Comparison of ENCODE assay signal across 9 cellular contexts in genomic region chr14:24081739-24082204, GRCh38. TPM values are rescaled to one million over a fixed set of nuclear protein-coding genes. Genes with fewer than 3 reads are reported as not detected.
A peak's percentile ranks its signal among the peaks of the same experiment; 100 is the strongest.
DNase-seq lines count a peak whose midpoint lies in the region; ATAC-seq, FAIRE-seq and TF ChIP-seq lines count a peak whose summit lies in the region.
"Had no signal": no experiment of that assay in that cellular context is flagged by ENCODE, and none has a peak within 500 bp of the region (broad histone marks: within the 10 kb centered on the region; RNA-seq: fewer than 3 reads in every experiment).

No MANE protein-coding gene starts in this region.

- H3K27me3 ChIP-seq in DOHH2 (ENCODE audit: control insufficient read depth, low read length) (no peaks in the 10 kb centered on the region), PC-3 (ENCODE audit: low read length) (no peaks in the 10 kb centered on the region), endothelial cell of umbilical vein (ENCODE audit: control insufficient read depth in 2 of 2, insufficient read depth in 2 of 2, low read length in 2 of 2) (peaks cover 28 to 35% of the 10 kb centered on the region in 2 experiments), prostate gland (replicated peaks; ENCODE audit: insufficient read depth) (no peaks in the 10 kb centered on the region)

- intact Hi-C loops in PC-3 (cut with micrococcal nuclease) (no loop called here), endothelial cell of umbilical vein (cut with micrococcal nuclease) (no loop called here), prostate gland (cut with DNase I) (no loop called here)

- CTCF ChIA-PET in PC-3 (lab: Charles Lee): no interaction called here
- CTCF ChIA-PET in endothelial cell of umbilical vein (lab: Charles Lee): interaction anchor here (1.2 to 5.7 kb wide), 6 partner anchors 10 to 27 kb away, joined by 3 to 51 read pairs (median 11); partner anchors contain the start of gene CPNE6

- no peak for DNase-seq in PC-3
- no peak for DNase-seq in endothelial cell of umbilical vein (ENCODE audit: low read depth, low spot score)
- DNase-seq in prostate gland (ENCODE audit: low spot score): no peak
- no peak for DNase-seq in SIG-M5 treated with dmso at 0.1 percent for 504 hours (lab: John Stamatoyannopoulos, UW; ENCODE audit: unreplicated experiment)
- no peak for DNase-seq in NCI-H1048 (lab: John Stamatoyannopoulos, UW)

- no peaks in the 10 kb centered on the region for H3K79me2 ChIP-seq in DOHH2 (ENCODE audit: control insufficient read depth, low read length)
- no peaks in the 10 kb centered on the region for H3K79me2 ChIP-seq in PC-3 (ENCODE audit: low read length)
- H3K79me2 ChIP-seq in endothelial cell of umbilical vein (ENCODE audit: control insufficient read depth, insufficient read depth, low read length): no peaks in the 10 kb centered on the region

- POLR2A ChIA-PET in PC-3 (lab: Charles Lee; ENCODE audit: unreplicated experiment) (no interaction called here), endothelial cell of umbilical vein (lab: Charles Lee) (interaction anchor here (0.5 kb wide), 1 partner anchor 899 kb away, joined by 10 read pairs; no protein-coding TSS in a partner anchor)

- no peak overlapping the region for H3K27ac ChIP-seq in DOHH2 (ENCODE audit: low read depth, low read length)
- H3K27ac ChIP-seq in PC-3 (ENCODE audit: low read length): no peak overlapping the region
- H3K27ac ChIP-seq in endothelial cell of umbilical vein (ENCODE audit: insufficient read depth, low read depth, low read length): no peak overlapping the region
- peak overlapping the region; percentile 59 to 72 for H3K27ac ChIP-seq in prostate gland

- H3F3A ChIP-seq in DOHH2 (ENCODE audit: control insufficient read depth, insufficient read depth) (no peaks in the 10 kb centered on the region), PC-3 (ENCODE audit: low read length, unreplicated experiment) (no peaks in the 10 kb centered on the region)

- no peaks in the 10 kb centered on the region for H4K20me1 ChIP-seq in DOHH2 (ENCODE audit: control insufficient read depth, insufficient read depth, low read depth, low read length)
- H4K20me1 ChIP-seq in PC-3 (ENCODE audit: low read length): no peaks in the 10 kb centered on the region
- H4K20me1 ChIP-seq in endothelial cell of umbilical vein (replicated peaks; ENCODE audit: control insufficient read depth, extremely low read depth, insufficient read depth, low read length): no peaks in the 10 kb centered on the region

- ATAC-seq in PC-3 (no peak), GM21423 (IDR thresholded peaks at IDR 0.05; ENCODE audit: unreplicated experiment) (no peak), HG03159 (IDR thresholded peaks at IDR 0.05; ENCODE audit: unreplicated experiment) (no peak)

- peak overlapping the region; percentile 75 for H3K4me3 ChIP-seq in DOHH2 (ENCODE audit: low read length)
- H3K4me3 ChIP-seq in PC-3 (ENCODE audit: low read length): peak overlapping the region; percentile 76
- no peak overlapping the region for H3K4me3 ChIP-seq in endothelial cell of umbilical vein (replicated peaks in 1 of 3; ENCODE audit: insufficient read depth in 1 of 3, low read depth in 1 of 3, low read length in 3 of 3)
- H3K4me3 ChIP-seq in prostate gland: peak overlapping the region; percentile 47 to 59

- no peak for TF ChIP-seq CTCF in DOHH2 (IDR thresholded peaks at IDR 0.05; ENCODE audit: low read depth, low read length, poor library complexity, severe bottlenecking)
- no peak for TF ChIP-seq CTCF in PC-3 (conservative IDR thresholded peaks at IDR 0.05; ENCODE audit: low read depth, low read length)
- TF ChIP-seq CTCF in endothelial cell of umbilical vein (IDR thresholded peaks at IDR 0.05; ENCODE audit: extremely low read depth in 1 of 2, insufficient read depth in 1 of 2, low read depth in 1 of 2, low read length in 2 of 2): no peak
- no peak for TF ChIP-seq CTCF in prostate gland (IDR thresholded peaks at IDR 0.05)

- H3K4me1 ChIP-seq in DOHH2 (ENCODE audit: control insufficient read depth, low read length): peaks cover 21% of the 10 kb centered on the region
- peaks cover 12% of the 10 kb centered on the region for H3K4me1 ChIP-seq in PC-3 (ENCODE audit: insufficient read depth, low read length)
- no peaks in the 10 kb centered on the region for H3K4me1 ChIP-seq in endothelial cell of umbilical vein (ENCODE audit: control insufficient read depth, extremely low read depth, insufficient read depth, low read length)
- peaks cover 4% of the 10 kb centered on the region for H3K4me1 ChIP-seq in prostate gland (replicated peaks)

- H3K9me2 ChIP-seq in DOHH2 (replicated peaks; ENCODE audit: control insufficient read depth, low read length) (no peaks in the 10 kb centered on the region), PC-3 (replicated peaks; ENCODE audit: low read length) (no peaks in the 10 kb centered on the region)

- H3K36me3 ChIP-seq in DOHH2 (ENCODE audit: control insufficient read depth, low read length): no peaks in the 10 kb centered on the region
- H3K36me3 ChIP-seq in PC-3 (ENCODE audit: low read depth, low read length): no peaks in the 10 kb centered on the region
- H3K36me3 ChIP-seq in endothelial cell of umbilical vein (ENCODE audit: control insufficient read depth in 2 of 2, extremely low read depth in 1 of 2, insufficient read depth in 2 of 2, low read length in 2 of 2): no peaks in the 10 kb centered on the region
- no peaks in the 10 kb centered on the region for H3K36me3 ChIP-seq in prostate gland

- H3K9me3 ChIP-seq in DOHH2 (ENCODE audit: control insufficient read depth, insufficient read depth, low read length): no peaks in the 10 kb centered on the region
- no peaks in the 10 kb centered on the region for H3K9me3 ChIP-seq in PC-3 (ENCODE audit: low read length)
- H3K9me3 ChIP-seq in endothelial cell of umbilical vein (replicated peaks; ENCODE audit: control insufficient read depth, insufficient read depth, low read length): no peaks in the 10 kb centered on the region
- H3K9me3 ChIP-seq in prostate gland: no peaks in the 10 kb centered on the region

- dilution Hi-C loops in endothelial cell of umbilical vein (cut with MboI; ENCODE audit: extremely low pct_ligation_motif_present, low sequenced_read_pairs): no loop called here

- H2AFZ ChIP-seq in PC-3 (ENCODE audit: low read length) (peak overlapping the region; percentile 67), endothelial cell of umbilical vein (ENCODE audit: low read depth, low read length) (no peak overlapping the region)

- TF ChIP-seq POLR2A in endothelial cell of umbilical vein (IDR thresholded peaks at IDR 0.05; ENCODE audit: low read depth, low read length) (no peak), prostate gland (IDR thresholded peaks at IDR 0.05) (no peak)

- peak overlapping the region; percentile 37; the same call in 1 of the 2 replicates for H3K9ac ChIP-seq in PC-3 (ENCODE audit: low read length)
- no peak overlapping the region for H3K9ac ChIP-seq in endothelial cell of umbilical vein (replicated peaks; ENCODE audit: extremely low read depth, insufficient read depth, low read length)

- FAIRE-seq in endothelial cell of umbilical vein (lab: Jason Lieb, UNC): no peak

- H3K4me2 ChIP-seq in DOHH2 (ENCODE audit: low read length) (peak overlapping the region; percentile 68), PC-3 (ENCODE audit: low read length) (peak overlapping the region; percentile 81), endothelial cell of umbilical vein (ENCODE audit: insufficient read depth, low read length) (no peak overlapping the region)

- no TSS peak for BruUV-seq in PC-3 (replicated peaks; lab: Mats Ljungman, UMichigan)
- no TSS peak for BruUV-seq in endothelial cell of umbilical vein (replicated peaks; lab: Mats Ljungman, UMichigan)

- WGBS in prostate gland: 19% methylated on average over 26 of the region's 26 CpGs

- H3K9me1 ChIP-seq in endothelial cell of umbilical vein (replicated peaks; ENCODE audit: control insufficient read depth, extremely low read depth, insufficient read depth, low read length): no peaks in the 10 kb centered on the region

RNA-seq across cellular contexts. Expression of gene CPNE6, which starts 10.4 kb away (rescaled TPM):
- total RNA-seq in PC-3 (2014; rRNA removed) (not detected in 2 replicates), endothelial cell of umbilical vein (not detected in 2 replicates), prostate gland (1 to 10 TPM; 1.8 to 8.8 TPM)
- polyA plus RNA-seq in endothelial cell of umbilical vein: not detected in 2 replicates
- not detected in 2 replicates for polyA plus RNA-seq in endothelial cell of umbilical vein (2011; cell fraction: cytosol; rRNA removed)
- polyA plus RNA-seq in endothelial cell of umbilical vein (2011; cell fraction: nucleus; rRNA removed): not detected in 2 replicates
- not detected in 2 replicates for polyA plus RNA-seq in endothelial cell of umbilical vein (2012)
- not detected in 2 replicates for polyA minus RNA-seq in endothelial cell of umbilical vein
- polyA minus RNA-seq in endothelial cell of umbilical vein (2011; cell fraction: cytosol; rRNA and poly(A)+ RNA removed): not detected
- polyA minus RNA-seq in endothelial cell of umbilical vein (2011; cell fraction: nucleus; rRNA and poly(A)+ RNA removed): not detected in 2 replicates
- total RNA-seq: esophagus mucosa had no signal

RNA-seq across cellular contexts. Expression of gene PCK2, which starts 12.3 kb away (rescaled TPM):
- total RNA-seq in PC-3 (2014; rRNA removed) (10.0 and 11.6 TPM in 2 replicates), endothelial cell of umbilical vein (24.5 and 25.1 TPM in 2 replicates), prostate gland (10 to 100 TPM; 15.4 to 21.8 TPM)
- polyA plus RNA-seq in endothelial cell of umbilical vein: 23.5 and 26.4 TPM in 2 replicates
- polyA plus RNA-seq in endothelial cell of umbilical vein (2011; cell fraction: cytosol; rRNA removed): 16.7 and 19.4 TPM in 2 replicates
- 15.8 and 21.0 TPM in 2 replicates for polyA plus RNA-seq in endothelial cell of umbilical vein (2011; cell fraction: nucleus; rRNA removed)
- 9.0 and 10.9 TPM in 2 replicates for polyA plus RNA-seq in endothelial cell of umbilical vein (2012)
- 22.8 and 24.3 TPM in 2 replicates for polyA minus RNA-seq in endothelial cell of umbilical vein
- polyA minus RNA-seq in endothelial cell of umbilical vein (2011; cell fraction: cytosol; rRNA and poly(A)+ RNA removed): 55.3 TPM
- 6.8 and 10.2 TPM in 2 replicates for polyA minus RNA-seq in endothelial cell of umbilical vein (2011; cell fraction: nucleus; rRNA and poly(A)+ RNA removed)

RNA-seq across cellular contexts. Expression of gene CARMIL3, which starts 30.0 kb away (rescaled TPM):
- total RNA-seq in PC-3 (2014; rRNA removed): not detected in 2 replicates
- not detected in 2 replicates for total RNA-seq in endothelial cell of umbilical vein
- polyA plus RNA-seq in endothelial cell of umbilical vein: 0.03 and 0.08 TPM in 2 replicates
- 0.01 TPM in 1 of 2 replicates, not detected in the other for polyA plus RNA-seq in endothelial cell of umbilical vein (2011; cell fraction: cytosol; rRNA removed)
- 0.22 and 0.36 TPM in 2 replicates for polyA plus RNA-seq in endothelial cell of umbilical vein (2011; cell fraction: nucleus; rRNA removed)
- polyA plus RNA-seq in endothelial cell of umbilical vein (2012): 0.04 TPM in 1 of 2 replicates, not detected in the other
- 0.05 TPM in 1 of 2 replicates, not detected in the other for polyA minus RNA-seq in endothelial cell of umbilical vein
- not detected for polyA minus RNA-seq in endothelial cell of umbilical vein (2011; cell fraction: cytosol; rRNA and poly(A)+ RNA removed)
- polyA minus RNA-seq in endothelial cell of umbilical vein (2011; cell fraction: nucleus; rRNA and poly(A)+ RNA removed): 0.14 TPM in 1 of 2 replicates, not detected in the other
- total RNA-seq in prostate gland: 1 to 10 TPM in 1 of 2 donors, under 1 TPM in 1; 0.59 to 3.9 TPM

RNA-seq across cellular contexts. Expression of gene DCAF11, which starts 32.8 kb away (rescaled TPM):
- 68.2 and 85.8 TPM in 2 replicates for total RNA-seq in PC-3 (2014; rRNA removed)
- total RNA-seq in endothelial cell of umbilical vein: 32.1 and 38.5 TPM in 2 replicates
- 33.8 and 37.3 TPM in 2 replicates for polyA plus RNA-seq in endothelial cell of umbilical vein
- 27.6 and 29.8 TPM in 2 replicates for polyA plus RNA-seq in endothelial cell of umbilical vein (2011; cell fraction: cytosol; rRNA removed)
- 33.2 and 36.5 TPM in 2 replicates for polyA plus RNA-seq in endothelial cell of umbilical vein (2011; cell fraction: nucleus; rRNA removed)
- polyA plus RNA-seq in endothelial cell of umbilical vein (2012): 22.3 and 22.4 TPM in 2 replicates
- polyA minus RNA-seq in endothelial cell of umbilical vein: 45.1 and 58.5 TPM in 2 replicates
- polyA minus RNA-seq in endothelial cell of umbilical vein (2011; cell fraction: cytosol; rRNA and poly(A)+ RNA removed): 37.8 TPM
- 17.3 and 19.6 TPM in 2 replicates for polyA minus RNA-seq in endothelial cell of umbilical vein (2011; cell fraction: nucleus; rRNA and poly(A)+ RNA removed)
- total RNA-seq in prostate gland: 100 to 1,000 TPM; 111 to 115 TPM

RNA-seq across cellular contexts. Expression of gene NRL, which starts 33.0 kb away (rescaled TPM):
- 1.5 and 1.7 TPM in 2 replicates for total RNA-seq in PC-3 (2014; rRNA removed)
- total RNA-seq in endothelial cell of umbilical vein: 0.62 and 0.71 TPM in 2 replicates
- polyA plus RNA-seq in endothelial cell of umbilical vein: 1.1 and 1.9 TPM in 2 replicates
- 1.1 and 1.2 TPM in 2 replicates for polyA plus RNA-seq in endothelial cell of umbilical vein (2011; cell fraction: cytosol; rRNA removed)
- polyA plus RNA-seq in endothelial cell of umbilical vein (2011; cell fraction: nucleus; rRNA removed): 0.57 and 0.64 TPM in 2 replicates
- 0.13 and 0.26 TPM in 2 replicates for polyA plus RNA-seq in endothelial cell of umbilical vein (2012)
- polyA minus RNA-seq in endothelial cell of umbilical vein: 0.21 and 0.66 TPM in 2 replicates
- 1.0 TPM for polyA minus RNA-seq in endothelial cell of umbilical vein (2011; cell fraction: cytosol; rRNA and poly(A)+ RNA removed)
- 0.43 and 1.3 TPM in 2 replicates for polyA minus RNA-seq in endothelial cell of umbilical vein (2011; cell fraction: nucleus; rRNA and poly(A)+ RNA removed)
- total RNA-seq in prostate gland: 1 to 10 TPM; 4.3 to 4.7 TPM

Comparison
In these comparisons a context has a peak if more than half of its experiments do, and no peak if none do; other contexts are left out.
1. H3K27ac ChIP-seq: peak in prostate gland (2 of 2); none in DOHH2 (single experiment), PC-3 (single experiment) and endothelial cell of umbilical vein (single experiment).
2. H3K4me3 ChIP-seq: peak in DOHH2 (single experiment), PC-3 (single experiment) and prostate gland (2 of 2); none in endothelial cell of umbilical vein (0 of 3).